ENCODE assay signal across 26 cellular contexts in the genomic region with DNA sequence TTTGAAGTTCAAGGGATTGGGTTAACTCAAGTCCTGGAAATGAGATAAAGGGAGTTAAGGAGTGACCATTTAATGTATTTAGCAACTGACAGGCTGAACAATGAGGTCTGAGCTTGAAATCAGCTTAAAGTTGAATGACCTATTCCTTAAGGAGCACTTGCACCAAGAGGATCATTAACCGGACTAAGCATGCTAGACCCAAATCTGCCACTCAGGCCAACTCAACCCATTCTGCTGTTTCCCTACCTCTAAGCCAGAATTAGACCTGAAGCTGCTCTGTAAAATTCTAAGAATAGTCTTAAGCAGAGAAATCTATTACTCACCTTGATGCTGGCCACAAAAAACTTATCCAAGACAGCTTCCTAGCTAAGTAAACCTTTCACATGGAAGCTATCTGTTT. TPM values are rescaled to one million over a fixed set of nuclear protein-coding genes. Genes with fewer than 3 reads are reported as not detected.
DNase-seq lines count a peak whose midpoint lies in the region; ATAC-seq and TF ChIP-seq lines count a peak whose summit lies in the region.
"Had no signal": no experiment of that assay in that cellular context is flagged by ENCODE, and none has a peak within 500 bp of the region (broad histone marks: within the 10 kb centered on the region; RNA-seq: fewer than 3 reads in every experiment).

No MANE protein-coding gene starts in this region.

- TF ChIP-seq CTCF in A673 (conservative IDR thresholded peaks at IDR 0.05; ENCODE audit: low read depth, low read length) (no peak), OCI-LY1 (IDR thresholded peaks at IDR 0.05; ENCODE audit: low read length) (no peak), dorsolateral prefrontal cortex (IDR thresholded peaks at IDR 0.05 in 54 of 56, conservative IDR thresholded peaks at IDR 0.05 in 2 of 56; ENCODE audit: low read depth in 1 of 56, partially characterized antibody in 56 of 56) (no peak), nephron (IDR thresholded peaks at IDR 0.05; ENCODE audit: unreplicated experiment in 3 of 3) (no peak), mucosa of descending colon (IDR thresholded peaks at IDR 0.05) (no peak)

- H3K4me3 Mint-ChIP-seq in nephron, result no peak overlapping the region
- H3K4me3 Mint-ChIP-seq: activated B cell treated with CpG ODN at 0.5 μM for 24 hours, memory B cell had no signal

- BruUV-seq in A673 (replicated peaks; lab: Mats Ljungman, UMichigan), result no TSS peak

- intact Hi-C loops in A673 (cut with micrococcal nuclease; ENCODE audit: unreplicated experiment), result no loop called here
- intact Hi-C loops in dorsolateral prefrontal cortex (cut with DNase I), result no loop called here
- intact Hi-C loops in mucosa of descending colon (cut with DNase I, micrococcal nuclease), result no loop called here

- H3K36me3 Mint-ChIP-seq in nephron (ENCODE audit: low read depth), result no peaks in the 10 kb centered on the region
- H3K36me3 Mint-ChIP-seq: memory B cell had no signal

- H3F3A ChIP-seq in OCI-LY1 (ENCODE audit: insufficient read depth, low read length), result 0 out of 2 replicates have a peak, but pooled peaks cover 5% of the 10 kb centered on the region

- POLR2A ChIA-PET in A673 (lab: Charles Lee; ENCODE audit: low non-redundant PET), result no interaction called here

- H3K4me3 ChIP-seq in A673 (ENCODE audit: low read depth, low read length, poor library complexity, severe bottlenecking), result no peak overlapping the region
- H3K4me3 ChIP-seq in OCI-LY1 (ENCODE audit: low read depth, low read length, poor library complexity, severe bottlenecking), result no peak overlapping the region
- H3K4me3 ChIP-seq in dorsolateral prefrontal cortex, result no peak overlapping the region
- no peak overlapping the region for H3K4me3 ChIP-seq in mucosa of descending colon
- H3K4me3 ChIP-seq: heart right ventricle, prostate gland, transverse colon had no signal

- CTCF ChIA-PET in A673 (lab: Charles Lee), result no interaction called here

- H3K9me3 Mint-ChIP-seq in nephron, result no peaks in the 10 kb centered on the region
- H3K9me3 Mint-ChIP-seq: activated B cell treated with CpG ODN at 0.5 μM for 24 hours, memory B cell had no signal

- H3K27ac Mint-ChIP-seq in nephron, result peak overlapping the region; percentile 18 to 71 (median 53)
- H3K27ac Mint-ChIP-seq: activated B cell treated with CpG ODN at 0.5 μM for 24 hours, memory B cell had no signal

- H2AFZ ChIP-seq in OCI-LY1 (ENCODE audit: low read length), result no peak overlapping the region

- H3K27ac ChIP-seq in A673 (ENCODE audit: low read depth, low read length, poor library complexity, severe bottlenecking) (peak overlapping the region; percentile 5), OCI-LY1 (ENCODE audit: low read depth, low read length, poor library complexity, severe bottlenecking) (peak overlapping the region; percentile 94), dorsolateral prefrontal cortex (peak overlapping the region in 30 of 59 donors; percentile 0 to 81 (median 55))
- H3K27ac ChIP-seq: brain microvascular endothelial cell, neutrophil, transverse colon had no signal

- no peaks in the 10 kb centered on the region for H3K36me3 ChIP-seq in A673 (ENCODE audit: insufficient read depth, low read length, poor library complexity, severe bottlenecking)
- H3K36me3 ChIP-seq in OCI-LY1 (ENCODE audit: insufficient read depth, low read length), result peaks cover 17% of the 10 kb centered on the region; the same call in 1 of the 2 replicates
- no peaks in the 10 kb centered on the region for H3K36me3 ChIP-seq in mucosa of descending colon (ENCODE audit: low read depth)
- H3K36me3 ChIP-seq: brain microvascular endothelial cell, neutrophil, prostate gland, transverse colon had no signal

- H3K9me2 ChIP-seq in OCI-LY1 (ENCODE audit: low read depth, low read length), result no peaks in the 10 kb centered on the region

- ATAC-seq in mucosa of descending colon (no peak), GM18511 (IDR thresholded peaks at IDR 0.05; ENCODE audit: unreplicated experiment) (no peak)
- ATAC-seq: heart right ventricle had no signal

- H3K79me2 ChIP-seq in OCI-LY1 (ENCODE audit: insufficient read depth, low read length), result peaks cover 41% of the 10 kb centered on the region

- H3K9ac ChIP-seq in OCI-LY1 (ENCODE audit: low read length), result peak overlapping the region; percentile 58; the same call in 1 of the 2 replicates

- no peaks in the 10 kb centered on the region for H4K20me1 ChIP-seq in OCI-LY1 (ENCODE audit: insufficient read depth, low read length)

- no peak overlapping the region; the same call in 1 of the 2 replicates for H3K4me2 ChIP-seq in OCI-LY1 (ENCODE audit: low read length)

- DNase-seq in A673 (ENCODE audit: low spot score), result no peak
- no peak for DNase-seq in dorsolateral prefrontal cortex
- no peak for DNase-seq in NCI-H2171 (lab: John Stamatoyannopoulos, UW)
- DNase-seq in mucosa of descending colon, result no peak
- no peak for DNase-seq in germinal center (ENCODE audit: low spot score)
- DNase-seq: ACHN; activated B cell treated with CpG ODN at 0.5 μM for 24 hours; activated CD4-positive, alpha-beta T cell treated with anti-CD3 and anti-CD28 coated beads, Interleukin-2, amount 50 U/mL, for 1 hour; activated T-cell treated with anti-CD3 and anti-CD28 coated beads, Interleukin-2, amount 50 U/mL, for 48 hours; brain microvascular endothelial cell; effector CD4-positive, alpha-beta T cell; heart right ventricle; Kasumi-1; MV-4-11; NCI-H146; NCI-H2107; NCI-H446 treated with DMSO at 0.1 percent for 48 hours; stimulated activated CD8-positive, alpha-beta memory T cell treated with anti-CD3 and anti-CD28 coated beads, Interleukin-4, amount 100 ng/mL, for 48 hours; T1000; transverse colon had no signal

- H3K4me1 Mint-ChIP-seq in nephron, result peaks cover 68% of the 10 kb centered on the region

- H3K4me1 ChIP-seq in A673 (ENCODE audit: insufficient read depth, low read length, poor library complexity, severe bottlenecking) (peaks cover 34% of the 10 kb centered on the region), OCI-LY1 (ENCODE audit: insufficient read depth, low read length, severe bottlenecking) (peaks cover 81% of the 10 kb centered on the region), mucosa of descending colon (ENCODE audit: low read depth) (peaks cover 14% of the 10 kb centered on the region)

- no peaks in the 10 kb centered on the region for H3K27me3 Mint-ChIP-seq in nephron (ENCODE audit: low read depth)

- no peaks in the 10 kb centered on the region for H3K9me3 ChIP-seq in A673 (ENCODE audit: low read depth, low read length, poor library complexity, severe bottlenecking)
- H3K9me3 ChIP-seq in OCI-LY1 (ENCODE audit: low read length), result no peaks in the 10 kb centered on the region
- H3K9me3 ChIP-seq in mucosa of descending colon, result no peaks in the 10 kb centered on the region
- H3K9me3 ChIP-seq: heart right ventricle, neutrophil, prostate gland, transverse colon had no signal

- no peaks in the 10 kb centered on the region for H3K27me3 ChIP-seq in A673 (replicated peaks; ENCODE audit: insufficient read depth, low read depth, low read length, poor library complexity)
- H3K27me3 ChIP-seq in OCI-LY1 (ENCODE audit: insufficient read depth, low read length), result no peaks in the 10 kb centered on the region
- H3K27me3 ChIP-seq in dorsolateral prefrontal cortex, result no peaks in the 10 kb centered on the region
- H3K27me3 ChIP-seq: brain microvascular endothelial cell, heart right ventricle, neutrophil, transverse colon had no signal

RNA-seq across cellular contexts. Expression of gene SPRED2, which starts 59.8 kb away (rescaled TPM):
- total RNA-seq in A673 (2021), result 79.4 and 81.0 TPM in 2 replicates
- 10 to 100 TPM; 28.2 to 82.4 (median 50.7) TPM for total RNA-seq in dorsolateral prefrontal cortex
- total RNA-seq in mucosa of descending colon, result 10 to 100 TPM; 38.1 to 65.0 (median 43.4) TPM

Comparison
In these comparisons a context has a peak if more than half of its experiments do, and no peak if none do; other contexts are left out.
1. H3K27ac ChIP-seq: peak in every context shown above with its lines; median percentile 94 in OCI-LY1; 55 in dorsolateral prefrontal cortex; 5 in A673.